In the genomic region with DNA sequence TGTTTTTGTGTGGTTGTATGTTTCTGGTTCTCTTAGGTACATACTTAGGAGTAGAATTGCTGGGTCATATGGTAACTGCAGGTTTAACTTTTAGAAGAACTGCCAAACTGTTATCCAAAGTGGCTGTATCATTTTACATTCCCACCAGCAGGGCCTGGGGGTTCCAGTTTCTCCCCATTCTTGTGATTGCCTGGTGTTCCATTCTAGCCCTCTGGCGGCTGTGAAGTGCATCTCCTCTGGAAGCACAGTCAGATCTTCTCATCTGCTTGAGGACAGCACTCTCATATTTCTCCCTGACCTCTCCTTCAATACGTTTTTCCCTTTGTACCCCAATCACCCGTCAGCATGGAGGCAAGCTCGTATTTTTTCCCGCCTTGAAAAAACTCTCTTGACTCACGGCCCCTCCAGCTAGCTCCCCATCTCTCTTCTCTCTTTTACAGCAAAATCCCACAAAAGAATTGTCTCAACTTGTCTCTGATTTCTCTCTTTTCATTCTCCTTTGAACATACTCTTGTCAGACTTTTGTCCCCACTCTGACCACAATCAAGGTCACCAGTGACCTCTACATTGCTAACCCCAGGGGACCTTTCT, we compare ENCODE assay signal across 8 cellular contexts. TPM values are rescaled to one million over a fixed set of nuclear protein-coding genes. Genes with fewer than 3 reads are reported as not detected.
DNase-seq lines count a peak whose midpoint lies in the region; ATAC-seq, FAIRE-seq and TF ChIP-seq lines count a peak whose summit lies in the region.

No MANE protein-coding gene starts in this region.

- H3K9me3 ChIP-seq in small intestine (ENCODE audit: control insufficient read depth, low read depth) (no peaks in the 10 kb centered on the region), transverse colon (no peaks in the 10 kb centered on the region)

- TF ChIP-seq POLR2A in transverse colon (IDR thresholded peaks at IDR 0.05), result no peak

- 69 to 75% (median 72%) methylated on average over 6 of the region's 6 CpGs for WGBS in small intestine, 3 donors
- 70 to 76% methylated on average over 5 to 6 of the region's 6 CpGs for WGBS in transverse colon (ENCODE audit: low coverage in 1 of 2), 2 donors

- H3K4me1 Mint-ChIP-seq in activated CD8-positive, alpha-beta memory T cell treated with anti-CD3 and anti-CD28 coated beads, Interleukin-2, amount 10 ng/mL, durations not matched to agents 7 days and 5 days, result no peaks in the 10 kb centered on the region

- no peaks in the 10 kb centered on the region for H3K36me3 Mint-ChIP-seq in activated CD8-positive, alpha-beta memory T cell treated with anti-CD3 and anti-CD28 coated beads, Interleukin-2, amount 10 ng/mL, durations not matched to agents 7 days and 5 days

- H3K36me3 ChIP-seq in small intestine (ENCODE audit: control insufficient read depth in 2 of 2, insufficient read depth in 2 of 2, low read length in 2 of 2), result no peaks in the 10 kb centered on the region
- H3K36me3 ChIP-seq in transverse colon, result no peaks in the 10 kb centered on the region

- no peak overlapping the region for H3K4me3 Mint-ChIP-seq in activated CD8-positive, alpha-beta memory T cell treated with anti-CD3 and anti-CD28 coated beads, Interleukin-2, amount 10 ng/mL, durations not matched to agents 7 days and 5 days

- H3K4me3 ChIP-seq in small intestine (ENCODE audit: low read depth in 1 of 2, low read length in 2 of 2) (no peak overlapping the region), transverse colon (no peak overlapping the region)

- TF ChIP-seq EP300 in transverse colon (IDR thresholded peaks at IDR 0.05; ENCODE audit: low read depth), result no peak

- no peaks in the 10 kb centered on the region for H3K9me3 Mint-ChIP-seq in activated CD8-positive, alpha-beta memory T cell treated with anti-CD3 and anti-CD28 coated beads, Interleukin-2, amount 10 ng/mL, durations not matched to agents 7 days and 5 days (ENCODE audit: low read depth)

- DNase-seq in D721Med (ENCODE audit: insufficient read length, low spot score) (no peak), HuH-7.5 (ENCODE audit: low spot score) (peak; percentile 47), left kidney (ENCODE audit: low read depth, low spot score) (peak; percentile 48), small intestine (no peak), transverse colon (no peak), foreskin melanocyte (no peak)
- DNase-seq in activated CD8-positive, alpha-beta memory T cell treated with anti-CD3 and anti-CD28 coated beads, Interleukin-2, amount 10 ng/mL, durations not matched to agents 7 days and 5 days, result peak; percentile 18

- TF ChIP-seq CTCF in D721Med (IDR thresholded peaks at IDR 0.05; ENCODE audit: insufficient read depth, missing control alignments), result peak; percentile 1
- TF ChIP-seq CTCF in transverse colon (IDR thresholded peaks at IDR 0.05), result peak in 1 of 5 experiments; percentile 8

- CTCF ChIA-PET in activated CD8-positive, alpha-beta memory T cell treated with anti-CD3 and anti-CD28 coated beads, Interleukin-2, amount 10 ng/mL, durations not matched to agents 7 days and 5 days (lab: Charles Lee), result interaction anchor here (0.7 to 1.4 kb wide), 5 partner anchors 12 to 630 kb away, joined by 3 read pairs; no protein-coding TSS in a partner anchor

- intact Hi-C loops in transverse colon (cut with DNase I; ENCODE audit: low total_unique reads), result loop anchor here (1.0 to 10.0 kb wide), 3 partner anchors 49 to 628 kb away; no protein-coding TSS in a partner anchor

- H3K4me1 ChIP-seq in small intestine (ENCODE audit: control insufficient read depth in 2 of 2, insufficient read depth in 1 of 2, low read depth in 1 of 2, low read length in 1 of 2) (no peaks in the 10 kb centered on the region), transverse colon (peaks cover 0 to 11% (median 2%) of the 10 kb centered on the region in 4 donors)

- H3K27ac ChIP-seq in small intestine (ENCODE audit: low read depth in 1 of 2, low read length in 1 of 2) (no peak overlapping the region), transverse colon (no peak overlapping the region)

- in situ Hi-C loops in transverse colon (cut with MboI; ENCODE audit: low pct_ligation_motif_present in 1 of 4, low pct_unique_long_range_greater_than_20kb in 1 of 4, low sequenced_read_pairs in 3 of 4), result loop anchor here in 3 of 4 donors (10.0 to 25.0 kb wide), 2 partner anchors 125 to 633 kb away; no protein-coding TSS in a partner anchor

- H3K27me3 ChIP-seq in small intestine (ENCODE audit: control insufficient read depth in 2 of 2, insufficient read depth in 2 of 2, low read length in 2 of 2) (no peaks in the 10 kb centered on the region), transverse colon (no peaks in the 10 kb centered on the region)

- H3K27me3 Mint-ChIP-seq in activated CD8-positive, alpha-beta memory T cell treated with anti-CD3 and anti-CD28 coated beads, Interleukin-2, amount 10 ng/mL, durations not matched to agents 7 days and 5 days, result peaks cover 14% of the 10 kb centered on the region

- H3K27ac Mint-ChIP-seq in activated CD8-positive, alpha-beta memory T cell treated with anti-CD3 and anti-CD28 coated beads, Interleukin-2, amount 10 ng/mL, durations not matched to agents 7 days and 5 days, result no peak overlapping the region

- ATAC-seq in activated CD8-positive, alpha-beta memory T cell treated with anti-CD3 and anti-CD28 coated beads, Interleukin-2, amount 10 ng/mL, durations not matched to agents 7 days and 5 days, result no peak
- no peak for ATAC-seq in GM18519 (IDR thresholded peaks at IDR 0.05; ENCODE audit: low FRiP score, unreplicated experiment)

- no peak for FAIRE-seq in D721Med (lab: Jason Lieb, UNC)
- FAIRE-seq in small intestine (lab: Jason Lieb, UNC), result no peak

RNA-seq across cellular contexts. Expression of a gene that starts 56.8 kb away (rescaled TPM):
- total RNA-seq in activated CD8-positive, alpha-beta memory T cell treated with anti-CD3 and anti-CD28 coated beads, Interleukin-2, amount 10 ng/mL, durations not matched to agents 7 days and 5 days, result under 1 TPM in 1 of 2 experiments, not detected in 1; 0.30 TPM
- polyA plus RNA-seq in small intestine, result 10 to 100 TPM in 1 of 3 donors, 1 to 10 TPM in 1, under 1 TPM in 1; 0.54 to 52.5 (median 1.1) TPM
- 10 to 100 TPM in 3 of 4 donors, 1 to 10 TPM in 1; 5.6 to 17.6 (median 12.8) TPM for total RNA-seq in transverse colon

Comparison
In these comparisons a context has a peak if more than half of its experiments do, and no peak if none do; other contexts are left out.
1. DNase-seq: peak in HuH-7.5 (single experiment), activated CD8-positive, alpha-beta memory T cell treated with anti-CD3 and anti-CD28 coated beads, Interleukin-2, amount 10 ng/mL, durations not matched to agents 7 days and 5 days (single experiment) and left kidney (single experiment); none in D721Med (single experiment), small intestine (single experiment), transverse colon (single experiment) and foreskin melanocyte (single experiment).
2. RNA of a gene that starts 56.8 kb away (total RNA-seq): 5.6 to 17.6 TPM in transverse colon; 0.30 TPM in activated CD8-positive, alpha-beta memory T cell treated with anti-CD3 and anti-CD28 coated beads, Interleukin-2, amount 10 ng/mL, durations not matched to agents 7 days and 5 days; every median in the first group is over 4 times any median in the second.